1 cellular context compared by ENCODE assay signal in the genomic region with DNA sequence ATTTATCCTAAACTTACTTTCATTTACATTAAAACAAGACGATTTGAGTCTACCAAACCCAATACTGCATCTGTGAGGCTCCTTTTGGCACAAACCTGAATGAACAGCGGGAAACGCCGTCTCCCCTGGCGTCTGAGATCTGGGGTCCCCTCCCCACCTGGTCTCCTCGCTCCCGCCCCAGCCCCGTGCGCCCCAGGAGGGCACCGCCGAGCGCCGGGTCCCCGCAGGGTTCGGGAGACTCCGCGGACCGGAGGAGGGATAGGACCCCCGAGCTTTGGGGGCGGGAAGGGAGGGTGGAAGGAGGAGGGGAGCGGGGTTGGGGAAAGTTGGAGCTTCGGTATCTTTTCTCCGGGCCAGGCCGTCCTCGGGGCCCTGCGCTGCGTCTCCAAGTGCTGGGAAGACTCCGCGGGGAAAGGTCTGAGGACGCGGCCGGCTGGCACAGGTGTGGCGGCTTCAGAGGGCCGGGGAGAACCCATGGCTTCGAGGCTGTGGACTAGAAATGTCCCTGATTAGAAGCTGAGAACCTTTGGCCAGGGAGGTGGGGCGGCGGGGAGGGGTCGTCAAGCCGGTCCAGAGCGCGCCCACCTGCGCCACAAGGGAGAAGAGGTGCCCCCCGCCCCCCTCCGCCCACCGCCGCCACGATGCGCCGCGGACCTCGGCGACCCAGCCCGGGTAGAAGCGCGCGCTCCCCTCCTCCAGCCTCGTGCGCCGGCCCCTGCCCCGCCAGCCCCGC.
A peak's percentile ranks its signal among the peaks of the same experiment; 100 is the strongest.
TF ChIP-seq lines count a peak whose summit lies in the region.

No MANE protein-coding gene starts in this region.

TF ChIP-seq in H1, 55 proteins besides CTCF, POLR2A, EP300 and RAD21 (continued from another document):
- TF ChIP-seq RBBP5 (IDR thresholded peaks at IDR 0.05; ENCODE audit: borderline replicate concordance, low read depth, low read length) (0 out of 2 replicates have a peak, but pooled peaks have one; percentile 62), JUN (IDR thresholded peaks at IDR 0.05; ENCODE audit: low read depth, low read length) (no peak), ASH2L (IDR thresholded peaks at IDR 0.05; ENCODE audit: low read length) (peak; percentile 93), KDM4A (IDR thresholded peaks at IDR 0.05; ENCODE audit: low read depth, low read length, severe bottlenecking) (peak; percentile 68)
